8 cellular contexts compared by ENCODE assay signal in genomic region chr17:45221081-45221996, GRCh38. TPM values are rescaled to one million over a fixed set of nuclear protein-coding genes. Genes with fewer than 3 reads are reported as not detected.
DNase-seq lines count a peak whose midpoint lies in the region; ATAC-seq and TF ChIP-seq lines count a peak whose summit lies in the region.

TSS of gene FMNL1 (plus strand) at chr17:45221885. CDS start at chr17:45222125, 240 bp downstream.

- TF ChIP-seq CTCF in mucosa of descending colon (IDR thresholded peaks at IDR 0.05) = no peak
- no peak for TF ChIP-seq CTCF in testis (IDR thresholded peaks at IDR 0.05)

- H3K4me3 ChIP-seq in effector memory CD4-positive, alpha-beta T cell (ENCODE audit: insufficient read depth, low read depth, low read length, poor library complexity, severe bottlenecking) = peak within 1 kb of the TSS; percentile 79
- H3K4me3 ChIP-seq in mucosa of descending colon (peak within 1 kb of the TSS; percentile 48), testis (peak within 1 kb of the TSS; percentile 53 to 59)

- CTCF ChIA-PET in activated CD4-positive, alpha-beta T cell treated with anti-CD3 and anti-CD28 coated beads, Interleukin-2, amount 10 ng/mL, durations not matched to agents 7 days and 5 days (lab: Charles Lee) = interaction anchor here (0.5 to 4.1 kb wide), 11 partner anchors 8 to 164 kb away, joined by 3 to 64 read pairs (median 3); partner anchors contain the start of genes ACBD4 and HEXIM1

- 7 to 9% methylated on average over 13 to 38 of the region's 95 CpGs for WGBS in testis, 2 donors

- no peaks in the 10 kb centered on the region for H3K9me3 ChIP-seq in effector memory CD4-positive, alpha-beta T cell (ENCODE audit: control insufficient read depth, low read length)
- no peaks in the 10 kb centered on the region for H3K9me3 ChIP-seq in mucosa of descending colon
- no peaks in the 10 kb centered on the region for H3K9me3 ChIP-seq in testis

- ATAC-seq in mucosa of descending colon = peak; percentile 42
- ATAC-seq in GM19351 (IDR thresholded peaks at IDR 0.05; ENCODE audit: unreplicated experiment) = no peak

- peaks cover 51% of the 10 kb centered on the region for H3K4me1 Mint-ChIP-seq in activated CD4-positive, alpha-beta T cell treated with anti-CD3 and anti-CD28 coated beads, Interleukin-2, amount 10 ng/mL, durations not matched to agents 7 days and 5 days

- H3K27me3 ChIP-seq in effector memory CD4-positive, alpha-beta T cell (replicated peaks; ENCODE audit: control insufficient read depth, insufficient read depth, low read length, poor library complexity, severe bottlenecking) = no peaks in the 10 kb centered on the region
- H3K27me3 ChIP-seq in testis = no peaks in the 10 kb centered on the region

- H3K4me3 Mint-ChIP-seq in activated CD4-positive, alpha-beta T cell treated with anti-CD3 and anti-CD28 coated beads, Interleukin-2, amount 10 ng/mL, durations not matched to agents 7 days and 5 days = peak within 1 kb of the TSS; percentile 97

- peaks cover 66% of the 10 kb centered on the region for H3K36me3 Mint-ChIP-seq in activated CD4-positive, alpha-beta T cell treated with anti-CD3 and anti-CD28 coated beads, Interleukin-2, amount 10 ng/mL, durations not matched to agents 7 days and 5 days (ENCODE audit: low read depth)

- H3K27ac Mint-ChIP-seq in activated CD4-positive, alpha-beta T cell treated with anti-CD3 and anti-CD28 coated beads, Interleukin-2, amount 10 ng/mL, durations not matched to agents 7 days and 5 days = peak within 1 kb of the TSS; percentile 100

- no peaks in the 10 kb centered on the region for H3K9me3 Mint-ChIP-seq in activated CD4-positive, alpha-beta T cell treated with anti-CD3 and anti-CD28 coated beads, Interleukin-2, amount 10 ng/mL, durations not matched to agents 7 days and 5 days

- no peak for TF ChIP-seq POLR2A in testis (IDR thresholded peaks at IDR 0.05)

- no peak for TF ChIP-seq EP300 in Ishikawa (IDR thresholded peaks at IDR 0.05; ENCODE audit: borderline replicate concordance)

- peak within 1 kb of the TSS; percentile 100 for H3K27ac ChIP-seq in effector memory CD4-positive, alpha-beta T cell (ENCODE audit: insufficient read depth, low read length, poor library complexity, severe bottlenecking)
- H3K27ac ChIP-seq in testis = peak within 1 kb of the TSS in 1 of 2 donors; percentile 41

- H3K4me1 ChIP-seq in effector memory CD4-positive, alpha-beta T cell (ENCODE audit: control insufficient read depth, insufficient read depth, low read length, poor library complexity, severe bottlenecking) = peaks cover 48% of the 10 kb centered on the region
- H3K4me1 ChIP-seq in mucosa of descending colon (ENCODE audit: low read depth) = no peaks in the 10 kb centered on the region
- H3K4me1 ChIP-seq in testis = peaks cover 5% of the 10 kb centered on the region

- POLR2A ChIA-PET in activated CD4-positive, alpha-beta T cell treated with anti-CD3 and anti-CD28 coated beads, Interleukin-2, amount 10 ng/mL, durations not matched to agents 7 days and 5 days (lab: Charles Lee) = no interaction called here

- H3K36me3 ChIP-seq in effector memory CD4-positive, alpha-beta T cell (ENCODE audit: control insufficient read depth, insufficient read depth, low read length) = peaks cover 10% of the 10 kb centered on the region
- no peaks in the 10 kb centered on the region for H3K36me3 ChIP-seq in mucosa of descending colon (ENCODE audit: low read depth)
- H3K36me3 ChIP-seq in testis (ENCODE audit: low read depth, missing control alignments) = no peaks in the 10 kb centered on the region

- no peaks in the 10 kb centered on the region for H3K27me3 Mint-ChIP-seq in activated CD4-positive, alpha-beta T cell treated with anti-CD3 and anti-CD28 coated beads, Interleukin-2, amount 10 ng/mL, durations not matched to agents 7 days and 5 days

- no peak for TF ChIP-seq RAD21 in Ishikawa (IDR thresholded peaks at IDR 0.05; ENCODE audit: low read depth)

- DNase-seq in GDM1 (lab: John Stamatoyannopoulos, UW) = peak; percentile 69
- peak; percentile 73 for DNase-seq in activated CD4-positive, alpha-beta T cell treated with anti-CD3 and anti-CD28 coated beads, Interleukin-2, amount 10 ng/mL, durations not matched to agents 7 days and 5 days
- DNase-seq in effector memory CD4-positive, alpha-beta T cell = peak; percentile 47 to 51 (median 51)
- peak; percentile 59 to 88 (median 73) for DNase-seq in mucosa of descending colon
- peak; percentile 47 for DNase-seq in testis
- no peak for DNase-seq in AG08395 (ENCODE audit: low spot score)

- intact Hi-C loops in mucosa of descending colon (cut with DNase I, micrococcal nuclease) = loop anchor here in 1 of 2 donors (5.0 kb wide), 1 partner anchor 166 kb away; no protein-coding TSS in a partner anchor
- intact Hi-C loops in testis (cut with DNase I; ENCODE audit: low total_unique reads) = no loop called here

TF ChIP-seq in Ishikawa, 13 proteins besides CTCF, POLR2A, EP300 and RAD21:
- no peak for TF ChIP-seq TAF1 (IDR thresholded peaks at IDR 0.05; ENCODE audit: low read depth)
- 0 out of 2 replicates have a peak, but pooled peaks have one; percentile 25 for TF ChIP-seq MAX (IDR thresholded peaks at IDR 0.05)
- TF ChIP-seq CREB1 (IDR thresholded peaks at IDR 0.05; ENCODE audit: low read depth) = no peak

RNA-seq across cellular contexts. Expression of gene FMNL1, which starts in this region (rescaled TPM):
- 100 to 1,000 TPM; 391 to 410 TPM for total RNA-seq in activated CD4-positive, alpha-beta T cell treated with anti-CD3 and anti-CD28 coated beads, Interleukin-2, amount 10 ng/mL, durations not matched to agents 7 days and 5 days
- 10 to 100 TPM in 2 of 3 donors, 1 to 10 TPM in 1; 7.4 to 18.1 (median 17.3) TPM for total RNA-seq in mucosa of descending colon
- total RNA-seq in testis = 10 to 100 TPM; 11.1 to 15.8 TPM
- polyA plus RNA-seq in testis (ENCODE audit: insufficient read depth, low read depth, low replicate concordance) = 13.9 TPM

Comparison
In these comparisons a context has a peak if more than half of its experiments do, and no peak if none do; other contexts are left out.
1. RNA of gene FMNL1 (total RNA-seq): 391 to 410 TPM in activated CD4-positive, alpha-beta T cell treated with anti-CD3 and anti-CD28 coated beads, Interleukin-2, amount 10 ng/mL, durations not matched to agents 7 days and 5 days; 7.4 to 18.1 TPM in mucosa of descending colon and 11.1 to 15.8 TPM in testis; every median in the first group is over 10 times any median in the second.
2. Peak in every context shown above with its lines, with median percentiles within 50 percentile points of each other: H3K4me3 ChIP-seq.